ENCODE assay signal across 1 cellular context in genomic region chr14:74257078-74257987, GRCh38.
TF ChIP-seq lines count a peak whose summit lies in the region.

No MANE protein-coding gene starts in this region.

TF ChIP-seq in HCT116, 20 proteins besides CTCF, POLR2A, EP300 and RAD21 (continued from another document):
- TF ChIP-seq SRF (IDR thresholded peaks at IDR 0.05; ENCODE audit: low read depth) (no peak), ELF1 (IDR thresholded peaks at IDR 0.05; ENCODE audit: borderline replicate concordance, low read depth) (no peak), ZFX (IDR thresholded peaks at IDR 0.05) (no peak), EGR1 (IDR thresholded peaks at IDR 0.05; ENCODE audit: low read depth) (no peak), POLR2AphosphoS5 (IDR thresholded peaks at IDR 0.05; ENCODE audit: low read depth, low read length) (no peak), EZH2phosphoT487 (IDR thresholded peaks at IDR 0.05; ENCODE audit: borderline replicate concordance) (no peak), ZNF274 (IDR thresholded peaks at IDR 0.05; ENCODE audit: low read depth, low read length) (no peak)
- TF ChIP-seq, protein P1, sequence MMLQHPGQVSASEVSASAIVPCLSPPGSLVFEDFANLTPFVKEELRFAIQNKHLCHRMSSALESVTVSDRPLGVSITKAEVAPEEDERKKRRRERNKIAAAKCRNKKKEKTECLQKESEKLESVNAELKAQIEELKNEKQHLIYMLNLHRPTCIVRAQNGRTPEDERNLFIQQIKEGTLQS (IDR thresholded peaks at IDR 0.05) = no peak
TF ChIP-seq in HCT116: peak in this region for 0.
